ENCODE assay signal across 11 cellular contexts in the genomic region with DNA sequence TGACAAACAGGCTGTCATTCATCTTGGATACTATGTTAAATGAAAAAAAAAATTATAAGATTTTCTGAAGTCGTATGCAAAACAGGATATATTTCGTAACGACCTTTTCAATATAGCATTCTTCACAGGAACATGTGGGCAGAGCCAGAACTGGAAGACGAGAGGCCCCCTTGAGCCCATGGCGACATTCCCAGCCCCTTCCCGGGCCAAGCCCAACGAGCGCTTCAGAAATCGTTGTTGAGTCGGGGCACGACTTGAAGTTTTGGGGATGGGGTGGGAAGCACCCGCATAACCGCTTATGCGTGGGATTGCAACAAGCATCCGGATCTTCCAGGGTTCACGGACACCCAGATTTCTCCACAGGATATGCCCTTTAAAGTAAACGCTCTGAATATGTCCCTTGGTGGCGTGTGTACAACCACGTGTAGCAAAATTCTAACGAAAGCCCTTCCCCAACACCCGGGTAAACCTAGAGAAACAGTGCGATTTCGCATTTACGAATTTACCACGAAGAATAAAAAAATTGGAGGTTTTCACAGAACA. TPM values are rescaled to one million over a fixed set of nuclear protein-coding genes. Genes with fewer than 3 reads are reported as not detected.
DNase-seq lines count a peak whose midpoint lies in the region; ATAC-seq and TF ChIP-seq lines count a peak whose summit lies in the region.
"Had no signal": no experiment of that assay in that cellular context is flagged by ENCODE, and none has a peak within 500 bp of the region (broad histone marks: within the 10 kb centered on the region; RNA-seq: fewer than 3 reads in every experiment).

No MANE protein-coding gene starts in this region.

- peaks cover 26% of the 10 kb centered on the region for H3K27me3 Mint-ChIP-seq in activated CD4-positive, alpha-beta T cell treated with anti-CD3 and anti-CD28 coated beads, Interleukin-2, amount 10 ng/mL, durations not matched to agents 7 days and 5 days
- H3K27me3 Mint-ChIP-seq in mesothelial cell of epicardium (ENCODE audit: low read depth): peaks cover 35% of the 10 kb centered on the region

- no peak overlapping the region for H3K27ac ChIP-seq in thoracic aorta
- H3K27ac ChIP-seq: epithelial cell of prostate had no signal

- H3K4me3 ChIP-seq in astrocyte of the cerebellum (ENCODE audit: low read depth, low read length) (peak overlapping the region; percentile 36), thoracic aorta (peak overlapping the region; percentile 41)

- peaks cover 4% of the 10 kb centered on the region for H3K9me3 Mint-ChIP-seq in activated CD4-positive, alpha-beta T cell treated with anti-CD3 and anti-CD28 coated beads, Interleukin-2, amount 10 ng/mL, durations not matched to agents 7 days and 5 days
- H3K9me3 Mint-ChIP-seq in mesothelial cell of epicardium: peaks cover 6% of the 10 kb centered on the region

- CTCF ChIA-PET in activated CD4-positive, alpha-beta T cell treated with anti-CD3 and anti-CD28 coated beads, Interleukin-2, amount 10 ng/mL, durations not matched to agents 7 days and 5 days (lab: Charles Lee): no interaction called here

- in situ Hi-C loops in astrocyte of the cerebellum (cut with HindIII; ENCODE audit: low sequenced_read_pairs): no loop called here

- peak overlapping the region; percentile 21 for H3K4me3 Mint-ChIP-seq in activated CD4-positive, alpha-beta T cell treated with anti-CD3 and anti-CD28 coated beads, Interleukin-2, amount 10 ng/mL, durations not matched to agents 7 days and 5 days
- H3K4me3 Mint-ChIP-seq in mesothelial cell of epicardium: peak overlapping the region; percentile 70

- POLR2A ChIA-PET in activated CD4-positive, alpha-beta T cell treated with anti-CD3 and anti-CD28 coated beads, Interleukin-2, amount 10 ng/mL, durations not matched to agents 7 days and 5 days (lab: Charles Lee): no interaction called here

- H3K27me3 ChIP-seq in thoracic aorta (replicated peaks; ENCODE audit: insufficient read depth): peaks cover 8% of the 10 kb centered on the region

- H3K9me3 ChIP-seq in thoracic aorta: peaks cover 4% of the 10 kb centered on the region

- no peak for ATAC-seq in thoracic aorta (ENCODE audit: insufficient number of reproducible peaks, low FRiP score, low read depth)
- ATAC-seq in GM18909 (IDR thresholded peaks at IDR 0.05; ENCODE audit: poor library complexity, unreplicated experiment): no peak
- no peak for ATAC-seq in left cardiac atrium

- no peak for DNase-seq in activated CD4-positive, alpha-beta T cell treated with anti-CD3 and anti-CD28 coated beads, Interleukin-2, amount 10 ng/mL, durations not matched to agents 7 days and 5 days
- no peak for DNase-seq in activated CD4-positive, alpha-beta T cell treated with anti-CD3 and anti-CD28 coated beads for 4 hours
- no peak for DNase-seq in astrocyte of the cerebellum (ENCODE audit: low read depth)
- DNase-seq in mesothelial cell of epicardium (ENCODE audit: low spot score in 2 of 2, unreplicated experiment in 2 of 2): no peak
- no peak for DNase-seq in thoracic aorta (ENCODE audit: low spot score)
- DNase-seq in activated CD4-positive, CD25-positive, alpha-beta regulatory T cell (lab: John Stamatoyannopoulos, UW): no peak
- DNase-seq in left cardiac atrium: no peak
- DNase-seq: NCI-H69 had no signal

- intact Hi-C loops in left cardiac atrium (cut with DNase I): no loop called here

- H3K36me3 ChIP-seq in thoracic aorta: no peaks in the 10 kb centered on the region

- peaks cover 5% of the 10 kb centered on the region for H3K4me1 Mint-ChIP-seq in activated CD4-positive, alpha-beta T cell treated with anti-CD3 and anti-CD28 coated beads, Interleukin-2, amount 10 ng/mL, durations not matched to agents 7 days and 5 days
- peaks cover 3% of the 10 kb centered on the region for H3K4me1 Mint-ChIP-seq in mesothelial cell of epicardium

- H3K27ac Mint-ChIP-seq in activated CD4-positive, alpha-beta T cell treated with anti-CD3 and anti-CD28 coated beads, Interleukin-2, amount 10 ng/mL, durations not matched to agents 7 days and 5 days: no peak overlapping the region
- no peak overlapping the region for H3K27ac Mint-ChIP-seq in mesothelial cell of epicardium

- peaks cover 0 to 5% of the 10 kb centered on the region in 2 donors for H3K4me1 ChIP-seq in thoracic aorta (ENCODE audit: control insufficient read depth in 1 of 2, low read depth in 2 of 2)

- TF ChIP-seq CTCF in astrocyte of the cerebellum (IDR thresholded peaks at IDR 0.05; ENCODE audit: low read depth, low read length, missing control alignments): no peak
- TF ChIP-seq CTCF in mesothelial cell of epicardium (IDR thresholded peaks at IDR 0.05; ENCODE audit: unreplicated experiment): no peak
- no peak for TF ChIP-seq CTCF in thoracic aorta (IDR thresholded peaks at IDR 0.05)

- peaks cover 1% of the 10 kb centered on the region for H3K36me3 Mint-ChIP-seq in activated CD4-positive, alpha-beta T cell treated with anti-CD3 and anti-CD28 coated beads, Interleukin-2, amount 10 ng/mL, durations not matched to agents 7 days and 5 days (ENCODE audit: low read depth)
- peaks cover 3% of the 10 kb centered on the region for H3K36me3 Mint-ChIP-seq in mesothelial cell of epicardium

RNA-seq across cellular contexts. Expression of a gene that starts 0.7 kb away (rescaled TPM):
- total RNA-seq in activated CD4-positive, alpha-beta T cell treated with anti-CD3 and anti-CD28 coated beads, Interleukin-2, amount 10 ng/mL, durations not matched to agents 7 days and 5 days: not detected
- 1.3 to 2.3 TPM (median 1.6 TPM) in 3 replicates for total RNA-seq in mesothelial cell of epicardium
- total RNA-seq in thoracic aorta: not detected
- not detected for total RNA-seq in left cardiac atrium
- total RNA-seq: liver had no signal

RNA-seq across cellular contexts. Expression of a gene that starts 23.8 kb away (rescaled TPM):
- total RNA-seq in activated CD4-positive, alpha-beta T cell treated with anti-CD3 and anti-CD28 coated beads, Interleukin-2, amount 10 ng/mL, durations not matched to agents 7 days and 5 days: not detected
- not detected in 3 replicates for total RNA-seq in mesothelial cell of epicardium
- total RNA-seq in thoracic aorta: not detected
- not detected for total RNA-seq in left cardiac atrium
- total RNA-seq: liver had no signal
